Comparison of ENCODE assay signal across 12 cellular contexts in genomic region chr10:63105811-63106755, GRCh38. TPM values are rescaled to one million over a fixed set of nuclear protein-coding genes. Genes with fewer than 3 reads are reported as not detected.
DNase-seq lines count a peak whose midpoint lies in the region; ATAC-seq and TF ChIP-seq lines count a peak whose summit lies in the region.
"Had no signal": no experiment of that assay in that cellular context is flagged by ENCODE, and none has a peak within 500 bp of the region (broad histone marks: within the 10 kb centered on the region; RNA-seq: fewer than 3 reads in every experiment).

No MANE protein-coding gene starts in this region.

- peak; percentile 15 for DNase-seq in AG20443 (ENCODE audit: low spot score)
- DNase-seq in SK-N-SH, result no peak
- peak; percentile 59 to 88 for DNase-seq in fibroblast of lung (ENCODE audit: low read depth in 2 of 2)
- DNase-seq in myocyte (ENCODE audit: low read depth), result peak; percentile 68
- no peak for DNase-seq in effector memory CD4-positive, alpha-beta T cell
- DNase-seq in NCI-H1694 (lab: John Stamatoyannopoulos, UW), result no peak
- DNase-seq in T-helper 9 cell, result no peak
- DNase-seq: activated effector memory CD4-positive, alpha-beta T cell treated with Interleukin-2 at 50 U/mL for 16 hours; naive B cell; NK-92 treated with Interleukin-12 subunit alpha and Interleukin-12 subunit beta, amount 100 ng/mL, for 24 hours had no signal

- H3K4me1 ChIP-seq in SK-N-SH (ENCODE audit: control insufficient read depth in 1 of 2, insufficient read depth in 2 of 2, low read depth in 1 of 2, low read length in 1 of 2) (peaks cover 0 to 17% of the 10 kb centered on the region in 2 experiments; a peak in 1 of 4 replicates), fibroblast of lung (ENCODE audit: control insufficient read depth, extremely low read depth, insufficient read depth, low read length) (peaks cover 2% of the 10 kb centered on the region)
- H3K4me1 ChIP-seq in effector memory CD4-positive, alpha-beta T cell (ENCODE audit: control insufficient read depth, insufficient read depth, low read length, poor library complexity, severe bottlenecking), result no peaks in the 10 kb centered on the region

- CTCF ChIA-PET in SK-N-SH (lab: Yijun Ruan, JAX), result interaction anchor here (1.2 to 1.3 kb wide), 2 partner anchors 22 to 495 kb away, joined by 3 read pairs; no protein-coding TSS in a partner anchor

- H3K9me3 ChIP-seq in SK-N-SH (no peaks in the 10 kb centered on the region), fibroblast of lung (ENCODE audit: control insufficient read depth, insufficient read depth, low read depth, low read length) (no peaks in the 10 kb centered on the region)
- no peaks in the 10 kb centered on the region for H3K9me3 ChIP-seq in effector memory CD4-positive, alpha-beta T cell (ENCODE audit: control insufficient read depth, low read length)

- H3K36me3 ChIP-seq in SK-N-SH (replicated peaks in 1 of 2; ENCODE audit: control insufficient read depth in 1 of 2, insufficient read depth in 2 of 2, low read length in 1 of 2), result no peaks in the 10 kb centered on the region
- no peaks in the 10 kb centered on the region for H3K36me3 ChIP-seq in fibroblast of lung (ENCODE audit: control insufficient read depth, insufficient read depth, low read length)
- no peaks in the 10 kb centered on the region for H3K36me3 ChIP-seq in effector memory CD4-positive, alpha-beta T cell (ENCODE audit: control insufficient read depth, insufficient read depth, low read length)

- peaks cover 11% of the 10 kb centered on the region for H3F3A ChIP-seq in SK-N-SH (replicated peaks; ENCODE audit: insufficient read depth)

- H3K9me2 ChIP-seq in SK-N-SH, result no peaks in the 10 kb centered on the region

- peak overlapping the region; percentile 75 for H2AFZ ChIP-seq in SK-N-SH (ENCODE audit: low read depth)
- H2AFZ ChIP-seq in fibroblast of lung (ENCODE audit: low read length), result peak overlapping the region; percentile 55

- H3K79me2 ChIP-seq in SK-N-SH (ENCODE audit: insufficient read depth) (no peaks in the 10 kb centered on the region), fibroblast of lung (ENCODE audit: control insufficient read depth, insufficient read depth, low read length) (no peaks in the 10 kb centered on the region)

- no peak for TF ChIP-seq CTCF in SK-N-SH (IDR thresholded peaks at IDR 0.05)
- no peak for TF ChIP-seq CTCF in fibroblast of lung (conservative IDR thresholded peaks at IDR 0.05 in 1 of 2, IDR thresholded peaks at IDR 0.05 in 1 of 2; ENCODE audit: low read depth in 1 of 2, low read length in 2 of 2)

- H3K4me3 ChIP-seq in SK-N-SH (ENCODE audit: low read depth in 2 of 2, low read length in 1 of 2) (no peak overlapping the region), fibroblast of lung (replicated peaks in 1 of 4; ENCODE audit: control extremely low read depth in 1 of 4, insufficient read depth in 1 of 4, low read depth in 3 of 4, low read length in 4 of 4) (peak overlapping the region in 1 of 4 experiments; percentile 20)
- no peak overlapping the region for H3K4me3 ChIP-seq in effector memory CD4-positive, alpha-beta T cell (ENCODE audit: insufficient read depth, low read depth, low read length, poor library complexity, severe bottlenecking)

- TF ChIP-seq EP300 in SK-N-SH (IDR thresholded peaks at IDR 0.05; ENCODE audit: borderline replicate concordance in 1 of 2, low read depth in 1 of 2, low read length in 1 of 2), result no peak

- 52% methylated on average over 11 of the region's 11 CpGs for WGBS in SK-N-SH (ENCODE audit: low lambda C conversion rate)

- no peaks in the 10 kb centered on the region for H3K27me3 ChIP-seq in SK-N-SH (ENCODE audit: insufficient read depth)
- no peaks in the 10 kb centered on the region for H3K27me3 ChIP-seq in fibroblast of lung (ENCODE audit: control insufficient read depth, insufficient read depth, low read length)
- H3K27me3 ChIP-seq in effector memory CD4-positive, alpha-beta T cell (replicated peaks; ENCODE audit: control insufficient read depth, insufficient read depth, low read length, poor library complexity, severe bottlenecking), result no peaks in the 10 kb centered on the region

- no peak for TF ChIP-seq RAD21 in SK-N-SH (IDR thresholded peaks at IDR 0.05; ENCODE audit: low read length)

- H3K9ac ChIP-seq in SK-N-SH, result peak overlapping the region; percentile 43
- no peak overlapping the region for H3K9ac ChIP-seq in fibroblast of lung (ENCODE audit: insufficient read depth, low read length)

- H3K4me2 ChIP-seq in SK-N-SH (peak overlapping the region; percentile 73), fibroblast of lung (ENCODE audit: extremely low read depth, insufficient read depth, low read length) (peak overlapping the region; percentile 45)

- POLR2A ChIA-PET in SK-N-SH (lab: Yijun Ruan, JAX), result no interaction called here

- no peak for ATAC-seq in HG02610 (IDR thresholded peaks at IDR 0.05; ENCODE audit: unreplicated experiment)

- no peaks in the 10 kb centered on the region for H4K20me1 ChIP-seq in SK-N-SH (ENCODE audit: insufficient read depth)
- no peaks in the 10 kb centered on the region for H4K20me1 ChIP-seq in fibroblast of lung (ENCODE audit: control insufficient read depth, extremely low read depth, insufficient read depth, low read length)

- H3K27ac ChIP-seq in SK-N-SH (ENCODE audit: low read depth in 2 of 2, low read length in 1 of 2), result peak overlapping the region in 1 of 2 experiments; percentile 71; a peak in 2 of 4 replicates
- peak overlapping the region; percentile 75 for H3K27ac ChIP-seq in fibroblast of lung (ENCODE audit: insufficient read depth, low read length)
- H3K27ac ChIP-seq in effector memory CD4-positive, alpha-beta T cell (ENCODE audit: insufficient read depth, low read length, poor library complexity, severe bottlenecking), result no peak overlapping the region
- H3K27ac ChIP-seq: VCaP had no signal

TF ChIP-seq in SK-N-SH, 30 proteins besides CTCF, POLR2A, EP300 and RAD21:
- no peak for TF ChIP-seq GABPA (IDR thresholded peaks at IDR 0.05; ENCODE audit: low read depth)
- peak; percentile 3; the same call in 1 of the 2 replicates for TF ChIP-seq PBX3 (IDR thresholded peaks at IDR 0.05)
- no peak for TF ChIP-seq REST (IDR thresholded peaks at IDR 0.05; ENCODE audit: low read depth, low read length)
- no peak for TF ChIP-seq RXRA (IDR thresholded peaks at IDR 0.05; ENCODE audit: borderline replicate concordance, low read depth)

RNA-seq across cellular contexts. Expression of gene NRBF2, which starts 27.0 kb away (rescaled TPM):
- polyA plus RNA-seq in SK-N-SH (2012; rRNA removed) (8.9 and 13.2 TPM in 2 replicates), fibroblast of lung (24.2 and 36.0 TPM in 2 replicates)
- polyA plus RNA-seq in SK-N-SH (2012; cell fraction: cytosol; rRNA removed), result 15.2 and 16.8 TPM in 2 replicates
- polyA plus RNA-seq in SK-N-SH (2012; cell fraction: nucleus; rRNA removed), result 2.9 and 5.6 TPM in 2 replicates
- total RNA-seq in fibroblast of lung (44.4 and 49.2 TPM in 2 replicates), myocyte (11.0 and 17.0 TPM in 2 replicates)
- polyA plus RNA-seq in fibroblast of lung (2012), result 23.9 and 32.3 TPM in 2 replicates
- polyA minus RNA-seq in fibroblast of lung (ENCODE audit: low replicate concordance), result 2.2 and 3.9 TPM in 2 replicates
- 32.0 TPM for polyA plus RNA-seq in myocyte (2012)

Comparison
In these comparisons a context has a peak if more than half of its experiments do, and no peak if none do; other contexts are left out.
1. DNase-seq: peak in AG20443 (single experiment), fibroblast of lung (2 of 2) and myocyte (single experiment); none in SK-N-SH (single experiment), effector memory CD4-positive, alpha-beta T cell (0 of 3), NCI-H1694 (single experiment) and T-helper 9 cell (single experiment).